Comparison of ENCODE assay signal across 6 cellular contexts in the genomic region with DNA sequence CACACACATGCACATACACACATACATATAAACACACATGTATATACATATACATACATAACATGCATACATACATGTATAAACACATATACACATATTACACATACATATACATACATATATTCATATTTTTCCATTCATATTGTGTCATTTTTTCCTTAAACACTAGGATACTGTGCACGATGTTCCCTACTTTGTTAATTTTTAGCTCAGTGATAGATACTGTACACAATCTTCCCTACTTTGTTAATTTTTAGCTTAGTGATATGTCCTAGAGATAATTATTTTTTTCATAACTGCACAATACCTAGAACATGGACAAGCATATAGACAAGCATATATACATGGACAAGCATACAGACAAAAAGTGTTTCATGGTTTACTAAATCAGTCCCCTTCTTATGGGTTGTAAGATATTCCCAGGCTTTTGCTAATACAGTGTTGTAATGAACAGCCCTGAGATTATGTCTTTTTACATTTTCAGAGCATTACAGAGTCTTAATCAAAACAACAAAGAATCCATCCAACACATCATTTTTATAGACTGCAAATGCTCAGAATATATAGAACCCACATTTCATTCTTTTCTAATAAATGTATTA.
"Had no signal": no experiment of that assay in that cellular context is flagged by ENCODE, and none has a peak within 500 bp of the region (broad histone marks: within the 10 kb centered on the region; RNA-seq: fewer than 3 reads in every experiment).

No MANE protein-coding gene starts in this region.

- FAIRE-seq: K562 had no signal

- H3K9ac ChIP-seq: GM23248 had no signal

- H3K9me3 Mint-ChIP-seq: H9 had no signal

- DNase-seq: GM23248, GOT3, H9, HCEC 1CT, IMR-90 had no signal

- ATAC-seq: K562 had no signal

- H3K4me1 Mint-ChIP-seq: H9 had no signal

- H3K4me3 Mint-ChIP-seq: H9 had no signal

- H2AFZ ChIP-seq: GM23248 had no signal

- H3K4me3 ChIP-seq: GM23248, K562 had no signal

- H3K27ac Mint-ChIP-seq: H9 had no signal

- H3K27ac ChIP-seq: GM23248 had no signal
